In the genomic region with DNA sequence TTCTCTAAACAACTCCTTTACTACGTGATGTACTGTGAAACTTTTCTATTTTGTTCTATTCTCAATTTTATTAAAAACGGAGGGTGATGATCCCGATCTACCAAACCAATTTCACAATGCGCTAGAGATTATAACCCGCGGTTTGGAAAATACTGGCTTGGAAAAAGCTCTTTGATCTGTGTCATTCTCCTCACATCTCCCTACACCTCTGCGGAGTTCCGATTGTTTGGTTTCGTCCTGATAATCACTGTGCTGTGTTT, we compare ENCODE assay signal across 8 cellular contexts. TPM values are rescaled to one million over a fixed set of nuclear protein-coding genes. Genes with fewer than 3 reads are reported as not detected.
DNase-seq lines count a peak whose midpoint lies in the region; ATAC-seq and TF ChIP-seq lines count a peak whose summit lies in the region.

No MANE protein-coding gene starts in this region.

- 1% methylated on average over 9 of the region's 9 CpGs for WGBS in right lobe of liver (ENCODE audit: insufficient coverage, low coverage, low lambda C conversion rate, missing lambda C conversion rate)
- 1 to 2% methylated on average over 9 of the region's 9 CpGs for WGBS in thyroid gland, 2 donors

- peaks cover 12% of the 10 kb centered on the region for H3K27me3 Mint-ChIP-seq in activated CD4-positive, alpha-beta memory T cell treated with anti-CD3 and anti-CD28 coated beads, Interleukin-2, amount 10 ng/mL, durations not matched to agents 7 days and 5 days
- peaks cover 10% of the 10 kb centered on the region for H3K27me3 Mint-ChIP-seq in activated CD4-positive, alpha-beta T cell treated with anti-CD3 and anti-CD28 coated beads, Interleukin-2, amount 10 ng/mL, durations not matched to agents 7 days and 5 days

- H3K9me3 ChIP-seq in HUES48 (ENCODE audit: control insufficient read depth, insufficient read depth, low read length): no peaks in the 10 kb centered on the region
- H3K9me3 ChIP-seq in right lobe of liver: no peaks in the 10 kb centered on the region
- no peaks in the 10 kb centered on the region for H3K9me3 ChIP-seq in thyroid gland

- DNase-seq in brain microvascular endothelial cell (no peak), right lobe of liver (no peak), thyroid gland (no peak), HT-29 (ENCODE audit: low spot score) (no peak)
- DNase-seq in activated CD4-positive, alpha-beta memory T cell treated with anti-CD3 and anti-CD28 coated beads, Interleukin-2, amount 10 ng/mL, durations not matched to agents 7 days and 5 days: no peak
- DNase-seq in activated CD4-positive, alpha-beta T cell treated with anti-CD3 and anti-CD28 coated beads, Interleukin-2, amount 10 ng/mL, durations not matched to agents 7 days and 5 days: no peak

- CTCF ChIA-PET in activated CD4-positive, alpha-beta memory T cell treated with anti-CD3 and anti-CD28 coated beads, Interleukin-2, amount 10 ng/mL, durations not matched to agents 7 days and 5 days (lab: Charles Lee): interaction anchor here (1.4 to 1.6 kb wide), 2 partner anchors 23 to 572 kb away, joined by 3 read pairs; no protein-coding TSS in a partner anchor
- CTCF ChIA-PET in activated CD4-positive, alpha-beta T cell treated with anti-CD3 and anti-CD28 coated beads, Interleukin-2, amount 10 ng/mL, durations not matched to agents 7 days and 5 days (lab: Charles Lee): no interaction called here

- peak overlapping the region; percentile 61 for H3K9ac ChIP-seq in HUES48 (ENCODE audit: low read depth, low read length)

- no peak overlapping the region for H3K27ac Mint-ChIP-seq in activated CD4-positive, alpha-beta memory T cell treated with anti-CD3 and anti-CD28 coated beads, Interleukin-2, amount 10 ng/mL, durations not matched to agents 7 days and 5 days
- H3K27ac Mint-ChIP-seq in activated CD4-positive, alpha-beta T cell treated with anti-CD3 and anti-CD28 coated beads, Interleukin-2, amount 10 ng/mL, durations not matched to agents 7 days and 5 days: no peak overlapping the region

- no peaks in the 10 kb centered on the region for H3K9me3 Mint-ChIP-seq in activated CD4-positive, alpha-beta memory T cell treated with anti-CD3 and anti-CD28 coated beads, Interleukin-2, amount 10 ng/mL, durations not matched to agents 7 days and 5 days
- H3K9me3 Mint-ChIP-seq in activated CD4-positive, alpha-beta T cell treated with anti-CD3 and anti-CD28 coated beads, Interleukin-2, amount 10 ng/mL, durations not matched to agents 7 days and 5 days: no peaks in the 10 kb centered on the region

- in situ Hi-C loops in brain microvascular endothelial cell (cut with HindIII; ENCODE audit: low pct_ligation_motif_present, low sequenced_read_pairs): no loop called here

- H3K4me1 ChIP-seq in HUES48 (ENCODE audit: control insufficient read depth, insufficient read depth, low read length) (peaks cover 10% of the 10 kb centered on the region), right lobe of liver (peaks cover 0 to 36% (median 7%) of the 10 kb centered on the region in 4 donors), thyroid gland (peaks cover 8 to 25% of the 10 kb centered on the region in 2 donors)

- TF ChIP-seq CTCF in brain microvascular endothelial cell (IDR thresholded peaks at IDR 0.05; ENCODE audit: low read depth, low read length, missing control alignments): no peak
- no peak for TF ChIP-seq CTCF in right lobe of liver (IDR thresholded peaks at IDR 0.05)
- TF ChIP-seq CTCF in thyroid gland (IDR thresholded peaks at IDR 0.05): no peak

- POLR2A ChIA-PET in activated CD4-positive, alpha-beta memory T cell treated with anti-CD3 and anti-CD28 coated beads, Interleukin-2, amount 10 ng/mL, durations not matched to agents 7 days and 5 days (lab: Charles Lee): interaction anchor here (0.6 to 1.4 kb wide), 4 partner anchors 8 to 31 kb away, joined by 3 read pairs; no protein-coding TSS in a partner anchor
- POLR2A ChIA-PET in activated CD4-positive, alpha-beta T cell treated with anti-CD3 and anti-CD28 coated beads, Interleukin-2, amount 10 ng/mL, durations not matched to agents 7 days and 5 days (lab: Charles Lee): interaction anchor here (0.5 kb wide), 2 partner anchors 180 to 1411 kb away, joined by 3 read pairs; no protein-coding TSS in a partner anchor

- intact Hi-C loops in right lobe of liver (cut with DNase I): no loop called here
- intact Hi-C loops in thyroid gland (cut with DNase I): no loop called here

- TF ChIP-seq POLR2A in right lobe of liver (IDR thresholded peaks at IDR 0.05) (no peak), thyroid gland (IDR thresholded peaks at IDR 0.05) (no peak)

- H3K36me3 Mint-ChIP-seq in activated CD4-positive, alpha-beta memory T cell treated with anti-CD3 and anti-CD28 coated beads, Interleukin-2, amount 10 ng/mL, durations not matched to agents 7 days and 5 days (ENCODE audit: low read depth): peaks cover 5% of the 10 kb centered on the region
- peaks cover 5% of the 10 kb centered on the region for H3K36me3 Mint-ChIP-seq in activated CD4-positive, alpha-beta T cell treated with anti-CD3 and anti-CD28 coated beads, Interleukin-2, amount 10 ng/mL, durations not matched to agents 7 days and 5 days (ENCODE audit: low read depth)

- peak overlapping the region; percentile 76 for H3K4me3 ChIP-seq in HUES48 (ENCODE audit: low read depth, low read length)
- H3K4me3 ChIP-seq in brain microvascular endothelial cell (ENCODE audit: low read depth, low read length): peak overlapping the region; percentile 66
- peak overlapping the region; percentile 97 to 98 (median 97) for H3K4me3 ChIP-seq in right lobe of liver
- H3K4me3 ChIP-seq in thyroid gland (replicated peaks in 1 of 3): peak overlapping the region; percentile 30 to 91 (median 66)

- ATAC-seq in right lobe of liver: no peak
- ATAC-seq in GM21737 (IDR thresholded peaks at IDR 0.05; ENCODE audit: unreplicated experiment): no peak

- H3K27ac ChIP-seq in HUES48 (ENCODE audit: low read depth, low read length) (peak overlapping the region; percentile 75), brain microvascular endothelial cell (peak overlapping the region; percentile 80), right lobe of liver (peak overlapping the region; percentile 82 to 95 (median 84)), thyroid gland (peak overlapping the region; percentile 91 to 94 (median 92))

- H3K27me3 ChIP-seq in HUES48 (ENCODE audit: control insufficient read depth, insufficient read depth, low read length) (peaks cover 14% of the 10 kb centered on the region; the same call in 1 of the 2 replicates), brain microvascular endothelial cell (replicated peaks) (no peaks in the 10 kb centered on the region), right lobe of liver (no peaks in the 10 kb centered on the region), thyroid gland (no peaks in the 10 kb centered on the region)

- H3K4me3 Mint-ChIP-seq in activated CD4-positive, alpha-beta memory T cell treated with anti-CD3 and anti-CD28 coated beads, Interleukin-2, amount 10 ng/mL, durations not matched to agents 7 days and 5 days: no peak overlapping the region
- no peak overlapping the region for H3K4me3 Mint-ChIP-seq in activated CD4-positive, alpha-beta T cell treated with anti-CD3 and anti-CD28 coated beads, Interleukin-2, amount 10 ng/mL, durations not matched to agents 7 days and 5 days

- H3K36me3 ChIP-seq in HUES48 (ENCODE audit: control insufficient read depth, insufficient read depth, low read length) (no peaks in the 10 kb centered on the region), brain microvascular endothelial cell (replicated peaks) (no peaks in the 10 kb centered on the region), right lobe of liver (no peaks in the 10 kb centered on the region), thyroid gland (no peaks in the 10 kb centered on the region)

- H3K4me1 Mint-ChIP-seq in activated CD4-positive, alpha-beta memory T cell treated with anti-CD3 and anti-CD28 coated beads, Interleukin-2, amount 10 ng/mL, durations not matched to agents 7 days and 5 days: peaks cover 21% of the 10 kb centered on the region
- peaks cover 27% of the 10 kb centered on the region for H3K4me1 Mint-ChIP-seq in activated CD4-positive, alpha-beta T cell treated with anti-CD3 and anti-CD28 coated beads, Interleukin-2, amount 10 ng/mL, durations not matched to agents 7 days and 5 days

RNA-seq across cellular contexts. Expression of gene ABCD3, which starts 0.6 kb away (rescaled TPM):
- 10 to 100 TPM; 54.9 to 94.0 (median 65.6) TPM for total RNA-seq in right lobe of liver
- total RNA-seq in thyroid gland: 10 to 100 TPM; 45.3 to 52.1 (median 49.2) TPM
- 25.0 and 27.5 TPM in 2 replicates for total RNA-seq in HT-29 (2014; rRNA removed; shearing (Covaris generic))
- 10 to 100 TPM; 19.6 to 21.4 TPM for total RNA-seq in activated CD4-positive, alpha-beta memory T cell treated with anti-CD3 and anti-CD28 coated beads, Interleukin-2, amount 10 ng/mL, durations not matched to agents 7 days and 5 days
- 10 to 100 TPM; 28.0 to 31.5 TPM for total RNA-seq in activated CD4-positive, alpha-beta T cell treated with anti-CD3 and anti-CD28 coated beads, Interleukin-2, amount 10 ng/mL, durations not matched to agents 7 days and 5 days
